Comparison of ENCODE assay signal across 31 cellular contexts in genomic region chr11:4115128-4115527, GRCh38.
"Had no signal": no experiment of that assay in that cellular context is flagged by ENCODE, and none has a peak within 500 bp of the region (broad histone marks: within the 10 kb centered on the region; RNA-seq: fewer than 3 reads in every experiment).

No MANE protein-coding gene starts in this region.

- H3K27me3 Mint-ChIP-seq: activated B cell treated with CpG ODN at 0.5 μM for 24 hours; activated CD8-positive, alpha-beta T cell treated with anti-CD3 and anti-CD28 coated beads for 36 hours; activated naive CD4-positive, alpha-beta T cell treated with anti-CD3 and anti-CD28 coated beads, Interleukin-2, amount 10 ng/mL, durations not matched to agents 7 days and 5 days; activated naive CD8-positive, alpha-beta T cell treated with anti-CD3 and anti-CD28 coated beads, Interleukin-2, amount 10 ng/mL, durations not matched to agents 7 days and 5 days; T-helper 17 cell had no signal

- DNase-seq: activated B cell treated with CpG ODN at 0.5 μM for 24 hours; activated CD4-positive, alpha-beta T cell treated with anti-CD3 and anti-CD28 coated beads for 48 hours; activated CD4-positive, alpha-beta T cell treated with anti-CD3 and anti-CD28 coated beads, Interleukin-2, amount 50 U/mL, for 1 hour; activated CD4-positive, alpha-beta T cell treated with anti-CD3 and anti-CD28 coated beads, Interleukin-2, amount 50 U/mL, for 48 hours; activated CD8-positive, alpha-beta memory T cell treated with anti-CD3 and anti-CD28 coated beads for 24 hours; activated CD8-positive, alpha-beta T cell treated with anti-CD3 and anti-CD28 coated beads for 36 hours; activated gamma-delta T cell; activated naive CD4-positive, alpha-beta T cell; activated naive CD4-positive, alpha-beta T cell treated with anti-CD3 and anti-CD28 coated beads, Interleukin-2, amount 10 ng/mL, durations not matched to agents 7 days and 5 days; activated naive CD8-positive, alpha-beta T cell treated with anti-CD3 and anti-CD28 coated beads, Interleukin-2, amount 10 ng/mL, durations not matched to agents 7 days and 5 days; activated T-cell treated with anti-CD3 and anti-CD28 coated beads, Interleukin-2, amount 50 U/mL, for 48 hours; central memory CD4-positive, alpha-beta T cell; cerebellar nuclear complex; colonic mucosa; effector CD8-positive, alpha-beta T cell; foreskin keratinocyte; gastrocnemius medialis; glutamatergic neuron; heart left ventricle; T-helper 17 cell; T1000; WERI-Rb-1 had no signal

- ATAC-seq: activated CD4-positive, CD25-positive, alpha-beta regulatory T cell treated with anti-CD3 and anti-CD28 coated beads, Interleukin-2, amount 50 U/mL, for 24 hours; activated CD8-positive, alpha-beta T cell treated with anti-CD3 and anti-CD28 coated beads for 36 hours; activated naive CD4-positive, alpha-beta T cell treated with anti-CD3 and anti-CD28 coated beads, Interleukin-2, amount 50 U/mL, for 72 hours; esophagus mucosa; foreskin keratinocyte; gastrocnemius medialis; heart left ventricle; T-helper 17 cell had no signal

- H3K27me3 ChIP-seq: ascending aorta, breast epithelium, cardiac muscle cell, colonic mucosa, foreskin keratinocyte, gastrocnemius medialis, heart left ventricle had no signal

- H3K9me3 ChIP-seq: ascending aorta, breast epithelium, colonic mucosa, gastrocnemius medialis, heart left ventricle had no signal

- H3K4me3 Mint-ChIP-seq: activated B cell treated with CpG ODN at 0.5 μM for 24 hours; activated CD8-positive, alpha-beta T cell treated with anti-CD3 and anti-CD28 coated beads for 36 hours; activated naive CD4-positive, alpha-beta T cell treated with anti-CD3 and anti-CD28 coated beads, Interleukin-2, amount 10 ng/mL, durations not matched to agents 7 days and 5 days; activated naive CD8-positive, alpha-beta T cell treated with anti-CD3 and anti-CD28 coated beads, Interleukin-2, amount 10 ng/mL, durations not matched to agents 7 days and 5 days; brain; T-helper 17 cell; T-helper 2 cell treated with Interferon-gamma antibody and Interleukin-4, amounts not matched to agents 5 μg/mL and 100 μg/mL, for 36 hours had no signal

- H3K27ac ChIP-seq: ascending aorta, breast epithelium, cardiac muscle cell, colonic mucosa, epithelial cell of prostate, foreskin keratinocyte, gastrocnemius medialis, heart left ventricle, WERI-Rb-1 had no signal

- H3K4me1 Mint-ChIP-seq: activated B cell treated with CpG ODN at 0.5 μM for 24 hours, brain had no signal

- H3K4me3 ChIP-seq: ascending aorta, breast epithelium, cardiac muscle cell, colonic mucosa, gastrocnemius medialis, heart left ventricle had no signal

- H3K4me1 ChIP-seq: ascending aorta, breast epithelium, colonic mucosa, foreskin keratinocyte, gastrocnemius medialis, heart left ventricle had no signal

- H3K27ac Mint-ChIP-seq: activated B cell treated with CpG ODN at 0.5 μM for 24 hours; activated naive CD4-positive, alpha-beta T cell treated with anti-CD3 and anti-CD28 coated beads, Interleukin-2, amount 10 ng/mL, durations not matched to agents 7 days and 5 days; activated naive CD8-positive, alpha-beta T cell treated with anti-CD3 and anti-CD28 coated beads, Interleukin-2, amount 10 ng/mL, durations not matched to agents 7 days and 5 days; T-helper 17 cell; T-helper 2 cell treated with Interferon-gamma antibody and Interleukin-4, amounts not matched to agents 5 μg/mL and 100 μg/mL, for 36 hours had no signal

- H3K36me3 ChIP-seq: breast epithelium, colonic mucosa had no signal

- H3K9me3 Mint-ChIP-seq: activated B cell treated with CpG ODN at 0.5 μM for 24 hours; activated CD8-positive, alpha-beta T cell treated with anti-CD3 and anti-CD28 coated beads for 36 hours; activated naive CD4-positive, alpha-beta T cell treated with anti-CD3 and anti-CD28 coated beads, Interleukin-2, amount 10 ng/mL, durations not matched to agents 7 days and 5 days; activated naive CD4-positive, alpha-beta T cell treated with anti-CD3 and anti-CD28 coated beads, Interleukin-2, amount 50 U/mL, for 72 hours; activated naive CD8-positive, alpha-beta T cell treated with anti-CD3 and anti-CD28 coated beads, Interleukin-2, amount 10 ng/mL, durations not matched to agents 7 days and 5 days; brain; T-helper 2 cell treated with Interferon-gamma antibody and Interleukin-4, amounts not matched to agents 5 μg/mL and 100 μg/mL, for 36 hours had no signal
